ENCODE assay signal across 20 cellular contexts in the genomic region with DNA sequence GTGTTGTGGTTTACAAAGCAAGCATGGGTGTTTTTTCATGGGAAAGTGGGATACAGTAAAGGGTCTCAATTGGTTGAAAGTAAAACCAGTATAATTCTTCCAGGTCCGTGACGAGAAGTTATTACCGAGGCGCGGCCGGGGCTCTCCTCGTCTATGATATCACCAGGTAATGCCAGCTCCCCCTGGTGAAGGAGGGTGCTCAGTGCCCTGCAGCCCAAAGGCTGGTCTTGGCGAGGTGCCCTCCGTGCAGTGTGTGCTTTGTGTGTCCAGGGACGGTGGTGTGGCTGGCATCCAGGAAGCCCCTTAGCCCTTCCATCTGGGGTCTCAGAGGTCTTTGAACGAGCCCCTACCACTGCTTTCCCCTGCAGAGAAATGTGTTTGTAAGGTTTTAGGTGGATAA. TPM values are rescaled to one million over a fixed set of nuclear protein-coding genes. Genes with fewer than 3 reads are reported as not detected.
DNase-seq lines count a peak whose midpoint lies in the region; ATAC-seq and TF ChIP-seq lines count a peak whose summit lies in the region.
"Had no signal": no experiment of that assay in that cellular context is flagged by ENCODE, and none has a peak within 500 bp of the region (broad histone marks: within the 10 kb centered on the region; RNA-seq: fewer than 3 reads in every experiment).

No MANE protein-coding gene starts in this region.

- no peak for ATAC-seq in CD4-positive, CD25-positive, alpha-beta regulatory T cell (ENCODE audit: low read depth in 2 of 2)
- ATAC-seq in left ventricle myocardium superior = peak; percentile 51
- no peak for ATAC-seq in gastrocnemius medialis
- no peak for ATAC-seq in HG02938 (IDR thresholded peaks at IDR 0.05; ENCODE audit: unreplicated experiment)
- ATAC-seq in HG02885 (IDR thresholded peaks at IDR 0.05; ENCODE audit: poor library complexity, unreplicated experiment) = no peak
- ATAC-seq: Panc1 had no signal

- H3K4me1 Mint-ChIP-seq in CD4-positive, CD25-positive, alpha-beta regulatory T cell = peaks cover 3 to 13% (median 8%) of the 10 kb centered on the region in 4 donors

- no peaks in the 10 kb centered on the region for H3K27me3 Mint-ChIP-seq in CD4-positive, CD25-positive, alpha-beta regulatory T cell
- H3K27me3 Mint-ChIP-seq: IgD-negative memory B cell had no signal

- no peak overlapping the region for H3K4me3 ChIP-seq in CD4-positive, CD25-positive, alpha-beta regulatory T cell (ENCODE audit: low read depth, low read length)
- H3K4me3 ChIP-seq in gastrocnemius medialis = no peak overlapping the region
- H3K4me3 ChIP-seq: SJCRH30 had no signal

- no peaks in the 10 kb centered on the region for H3K27me3 ChIP-seq in CD4-positive, CD25-positive, alpha-beta regulatory T cell (ENCODE audit: control insufficient read depth, insufficient read depth, low read length)
- H3K27me3 ChIP-seq in gastrocnemius medialis = no peaks in the 10 kb centered on the region
- H3K27me3 ChIP-seq: BE2C, SJCRH30 had no signal

- no peak overlapping the region for H3K4me3 Mint-ChIP-seq in CD4-positive, CD25-positive, alpha-beta regulatory T cell
- H3K4me3 Mint-ChIP-seq: IgD-negative memory B cell had no signal

- H3K27ac Mint-ChIP-seq in CD4-positive, CD25-positive, alpha-beta regulatory T cell = peak overlapping the region in 2 of 3 donors; percentile 20 to 77

- no peak for DNase-seq in CD4-positive, CD25-positive, alpha-beta regulatory T cell
- peak; percentile 35 for DNase-seq in HT-29 (ENCODE audit: low spot score)
- DNase-seq in left ventricle myocardium superior = peak; percentile 48
- DNase-seq in gastrocnemius medialis = no peak
- DNase-seq in cerebellar nuclear complex (lab: John Stamatoyannopoulos, UW) = no peak
- DNase-seq in NCI-H2196 treated with DMSO at 0.1 percent for 48 hours (lab: John Stamatoyannopoulos, UW; ENCODE audit: unreplicated experiment) = no peak
- DNase-seq: BE2C, DMS153, H7, NCI-H1105 treated with DMSO at 0.1 percent for 48 hours, NCI-H2029 treated with DMSO at 0.1 percent for 48 hours, NCI-H345, NCI-H524, NCI-H82, SJCRH30 had no signal

- intact Hi-C loops in left ventricle myocardium superior (cut with micrococcal nuclease) (no loop called here), gastrocnemius medialis (cut with DNase I; ENCODE audit: low total_unique reads) (no loop called here)

- peaks cover 52% of the 10 kb centered on the region for H3K36me3 Mint-ChIP-seq in CD4-positive, CD25-positive, alpha-beta regulatory T cell

- no peak overlapping the region for H3K27ac ChIP-seq in CD4-positive, CD25-positive, alpha-beta regulatory T cell (ENCODE audit: insufficient read depth, low read length, poor library complexity, severe bottlenecking)
- H3K27ac ChIP-seq in gastrocnemius medialis = peak overlapping the region; percentile 63 to 84 (median 71)
- H3K27ac ChIP-seq: HL-60, SJCRH30 had no signal

- no peak for TF ChIP-seq POLR2A in gastrocnemius medialis (IDR thresholded peaks at IDR 0.05)

- H3K9me3 ChIP-seq in CD4-positive, CD25-positive, alpha-beta regulatory T cell (ENCODE audit: control insufficient read depth in 2 of 2, low read length in 2 of 2) = no peaks in the 10 kb centered on the region
- H3K9me3 ChIP-seq in gastrocnemius medialis = no peaks in the 10 kb centered on the region
- H3K9me3 ChIP-seq: BE2C, SJCRH30 had no signal

- no peaks in the 10 kb centered on the region for H3K4me1 ChIP-seq in CD4-positive, CD25-positive, alpha-beta regulatory T cell (ENCODE audit: control insufficient read depth, insufficient read depth, low read length, poor library complexity, severe bottlenecking)
- peaks cover 16 to 19% of the 10 kb centered on the region in 2 donors for H3K4me1 ChIP-seq in gastrocnemius medialis
- H3K4me1 ChIP-seq: BE2C, SJCRH30 had no signal

- no peak for TF ChIP-seq CTCF in gastrocnemius medialis (IDR thresholded peaks at IDR 0.05 in 4 of 5, conservative IDR thresholded peaks at IDR 0.05 in 1 of 5)

- peaks cover 52% of the 10 kb centered on the region for H3K36me3 ChIP-seq in CD4-positive, CD25-positive, alpha-beta regulatory T cell (ENCODE audit: control insufficient read depth, insufficient read depth, low read length)
- peaks cover 0 to 30% of the 10 kb centered on the region in 2 donors for H3K36me3 ChIP-seq in gastrocnemius medialis
- H3K36me3 ChIP-seq: SJCRH30 had no signal

- in situ Hi-C loops in gastrocnemius medialis (cut with MboI; ENCODE audit: low sequenced_read_pairs in 4 of 4) = no loop called here

- no peaks in the 10 kb centered on the region for H3K9me3 Mint-ChIP-seq in CD4-positive, CD25-positive, alpha-beta regulatory T cell
- H3K9me3 Mint-ChIP-seq: IgD-negative memory B cell had no signal

RNA-seq across cellular contexts. Expression of a gene that starts 24.8 kb away (rescaled TPM):
- total RNA-seq in CD4-positive, CD25-positive, alpha-beta regulatory T cell = 33.4 TPM
- 10 to 100 TPM; 23.2 to 27.1 (median 24.3) TPM for polyA plus RNA-seq in CD4-positive, CD25-positive, alpha-beta regulatory T cell
- 47.3 and 53.4 TPM in 2 replicates for total RNA-seq in HT-29 (2014; rRNA removed; shearing (Covaris generic))
- total RNA-seq in left ventricle myocardium superior = 121 TPM
- 10 to 100 TPM; 21.1 to 48.1 (median 29.2) TPM for total RNA-seq in gastrocnemius medialis

RNA-seq across cellular contexts. Expression of a gene that starts 47.1 kb away (rescaled TPM):
- total RNA-seq in CD4-positive, CD25-positive, alpha-beta regulatory T cell = 8.9 TPM
- polyA plus RNA-seq in CD4-positive, CD25-positive, alpha-beta regulatory T cell = 1 to 10 TPM; 1.5 to 3.3 (median 2.3) TPM
- total RNA-seq in HT-29 (2014; rRNA removed; shearing (Covaris generic)) = 4.3 and 6.6 TPM in 2 replicates
- 2.1 TPM for total RNA-seq in left ventricle myocardium superior
- total RNA-seq in gastrocnemius medialis = 1 to 10 TPM in 1 of 4 donors, under 1 TPM in 3; 0.44 to 1.1 (median 0.81) TPM

Comparison
In these comparisons a context has a peak if more than half of its experiments do, and no peak if none do; other contexts are left out.
1. DNase-seq: peak in HT-29 (single experiment) and left ventricle myocardium superior (single experiment); none in CD4-positive, CD25-positive, alpha-beta regulatory T cell (0 of 3), gastrocnemius medialis (0 of 2), cerebellar nuclear complex (0 of 2) and NCI-H2196 treated with DMSO at 0.1 percent for 48 hours (single experiment).